In the genomic region with DNA sequence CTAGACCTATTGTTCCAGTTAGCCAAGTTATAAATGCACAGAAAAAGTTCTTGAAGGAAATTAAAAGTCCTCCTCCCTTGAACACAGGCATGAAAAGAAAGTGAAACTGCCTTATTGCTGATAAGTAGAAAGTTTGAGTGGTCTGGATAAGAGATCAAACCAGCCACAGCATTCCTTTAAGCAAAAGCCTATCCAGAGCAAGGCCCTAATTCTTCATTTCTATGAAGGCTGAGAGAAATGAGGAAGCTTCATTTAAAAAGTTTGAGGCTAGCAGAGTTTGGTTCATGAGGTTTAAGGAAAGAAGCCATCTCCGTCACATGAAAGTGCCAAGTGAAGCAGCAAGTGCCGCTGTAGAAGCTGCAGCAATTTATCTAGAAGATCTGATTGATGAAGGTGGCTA, we compare ENCODE assay signal across 15 cellular contexts. TPM values are rescaled to one million over a fixed set of nuclear protein-coding genes. Genes with fewer than 3 reads are reported as not detected.
A peak's percentile ranks its signal among the peaks of the same experiment; 100 is the strongest.
DNase-seq lines count a peak whose midpoint lies in the region; ATAC-seq and TF ChIP-seq lines count a peak whose summit lies in the region.
"Had no signal": no experiment of that assay in that cellular context is flagged by ENCODE, and none has a peak within 500 bp of the region (broad histone marks: within the 10 kb centered on the region; RNA-seq: fewer than 3 reads in every experiment).

No MANE protein-coding gene starts in this region.

- H3K4me3 Mint-ChIP-seq in activated CD4-positive, alpha-beta T cell treated with anti-CD3 and anti-CD28 coated beads, Interleukin-2, amount 10 ng/mL, durations not matched to agents 7 days and 5 days = peak overlapping the region; percentile 66
- H3K4me3 Mint-ChIP-seq in dendritic cell treated with granulocyte-macrophage colony-stimulating factor and Interleukin-4, amounts not matched to agents 40 ng/mL and 50 ng/mL, for 4 days = no peak overlapping the region

- H3K36me3 ChIP-seq in spleen (no peaks in the 10 kb centered on the region), PC-3 (ENCODE audit: low read depth, low read length) (no peaks in the 10 kb centered on the region)
- H3K36me3 ChIP-seq: esophagus muscularis mucosa had no signal

- H3K4me1 Mint-ChIP-seq in activated CD4-positive, alpha-beta T cell treated with anti-CD3 and anti-CD28 coated beads, Interleukin-2, amount 10 ng/mL, durations not matched to agents 7 days and 5 days = peaks cover 47% of the 10 kb centered on the region
- peaks cover 42% of the 10 kb centered on the region for H3K4me1 Mint-ChIP-seq in dendritic cell treated with granulocyte-macrophage colony-stimulating factor and Interleukin-4, amounts not matched to agents 40 ng/mL and 50 ng/mL, for 4 days (ENCODE audit: low read depth)

- ATAC-seq in PC-3 (no peak), foreskin keratinocyte (no peak)
- ATAC-seq: body of pancreas had no signal

- peak overlapping the region; percentile 92 for H3K27ac Mint-ChIP-seq in activated CD4-positive, alpha-beta T cell treated with anti-CD3 and anti-CD28 coated beads, Interleukin-2, amount 10 ng/mL, durations not matched to agents 7 days and 5 days
- H3K27ac Mint-ChIP-seq in dendritic cell treated with granulocyte-macrophage colony-stimulating factor and Interleukin-4, amounts not matched to agents 40 ng/mL and 50 ng/mL, for 4 days = peak overlapping the region; percentile 60

- H3F3A ChIP-seq in PC-3 (ENCODE audit: low read length, unreplicated experiment) = no peaks in the 10 kb centered on the region

- H3K9me3 Mint-ChIP-seq in activated CD4-positive, alpha-beta T cell treated with anti-CD3 and anti-CD28 coated beads, Interleukin-2, amount 10 ng/mL, durations not matched to agents 7 days and 5 days = peaks cover 5% of the 10 kb centered on the region
- no peaks in the 10 kb centered on the region for H3K9me3 Mint-ChIP-seq in dendritic cell treated with granulocyte-macrophage colony-stimulating factor and Interleukin-4, amounts not matched to agents 40 ng/mL and 50 ng/mL, for 4 days

- H3K27ac ChIP-seq in spleen (peak overlapping the region; percentile 16 to 80 (median 69)), PC-3 (ENCODE audit: low read length) (no peak overlapping the region), foreskin keratinocyte (no peak overlapping the region)
- H3K27ac ChIP-seq: body of pancreas, esophagus muscularis mucosa, PC-9 had no signal

- TF ChIP-seq CTCF in spleen (IDR thresholded peaks at IDR 0.05 in 8 of 11, conservative IDR thresholded peaks at IDR 0.05 in 3 of 11) (no peak), PC-3 (conservative IDR thresholded peaks at IDR 0.05; ENCODE audit: low read depth, low read length) (no peak), foreskin keratinocyte (conservative IDR thresholded peaks at IDR 0.05) (no peak)

- H3K9ac ChIP-seq in PC-3 (ENCODE audit: low read length) = no peak overlapping the region

- H3K4me3 ChIP-seq in spleen (peak overlapping the region in 5 of 8 donors; percentile 2 to 48 (median 13)), PC-3 (ENCODE audit: low read length) (no peak overlapping the region)
- H3K4me3 ChIP-seq: body of pancreas, esophagus muscularis mucosa, PC-9 had no signal

- no peaks in the 10 kb centered on the region for H3K27me3 ChIP-seq in spleen (replicated peaks in 1 of 7)
- H3K27me3 ChIP-seq in PC-3 (ENCODE audit: low read length) = no peaks in the 10 kb centered on the region
- H3K27me3 ChIP-seq in foreskin keratinocyte = no peaks in the 10 kb centered on the region
- H3K27me3 ChIP-seq: body of pancreas, esophagus muscularis mucosa had no signal

- H2AFZ ChIP-seq in PC-3 (ENCODE audit: low read length) = no peak overlapping the region
- H2AFZ ChIP-seq: PC-9 had no signal

- TF ChIP-seq POLR2A in spleen (IDR thresholded peaks at IDR 0.05) = no peak

- H3K9me3 ChIP-seq in spleen (no peaks in the 10 kb centered on the region), PC-3 (ENCODE audit: low read length) (no peaks in the 10 kb centered on the region)
- H3K9me3 ChIP-seq: body of pancreas, esophagus muscularis mucosa had no signal

- no TSS peak for BruUV-seq in PC-3 (replicated peaks; lab: Mats Ljungman, UMichigan)

- peak; percentile 10 for DNase-seq in activated CD4-positive, alpha-beta T cell treated with anti-CD3 and anti-CD28 coated beads, Interleukin-2, amount 10 ng/mL, durations not matched to agents 7 days and 5 days
- no peak for DNase-seq in activated CD4-positive, alpha-beta T cell treated with anti-CD3 and anti-CD28 coated beads, Interleukin-2, amount 50 U/mL, for 4 hours
- DNase-seq in RPMI8226 (peak; percentile 42), spleen (no peak), PC-3 (no peak), foreskin keratinocyte (no peak)
- DNase-seq in effector CD8-positive, alpha-beta T cell (lab: John Stamatoyannopoulos, UW) = no peak
- DNase-seq: ACHN; body of pancreas; H7; NCI-H1092; PC-9; stimulated activated CD4-positive, alpha-beta T cell treated with anti-CD3 and anti-CD28 coated beads, Interleukin-4, amount 100 ng/mL, for 1 hour had no signal

- no peaks in the 10 kb centered on the region for H3K9me2 ChIP-seq in PC-3 (replicated peaks; ENCODE audit: low read length)

- CTCF ChIA-PET in activated CD4-positive, alpha-beta T cell treated with anti-CD3 and anti-CD28 coated beads, Interleukin-2, amount 10 ng/mL, durations not matched to agents 7 days and 5 days (lab: Charles Lee) = interaction anchor here (0.9 to 1.8 kb wide), 6 partner anchors 13 to 74 kb away, joined by 3 to 5 read pairs (median 3); no protein-coding TSS in a partner anchor
- CTCF ChIA-PET in PC-3 (lab: Charles Lee) = no interaction called here

- H3K79me2 ChIP-seq in PC-3 (ENCODE audit: low read length) = peaks cover 20% of the 10 kb centered on the region

- intact Hi-C loops in dendritic cell treated with granulocyte-macrophage colony-stimulating factor and Interleukin-4, amounts not matched to agents 40 ng/mL and 50 ng/mL, for 4 days (cut with micrococcal nuclease) = loop anchor here (5.0 to 10.0 kb wide), 5 partner anchors 71 to 584 kb away; partner anchors contain the start of genes BCL10 and CTBS
- intact Hi-C loops in spleen (cut with DNase I; ENCODE audit: low total_unique reads) = no loop called here
- intact Hi-C loops in PC-3 (cut with micrococcal nuclease) = loop anchor here (10.0 kb wide), 1 partner anchor 142 kb away; no protein-coding TSS in a partner anchor

- H3K4me2 ChIP-seq in PC-3 (ENCODE audit: low read length) = no peak overlapping the region
- H3K4me2 ChIP-seq: PC-9 had no signal

- WGBS in spleen, 5 donors = 20 to 51% (median 30%) methylated on average over 2 of the region's 2 CpGs

- H3K36me3 Mint-ChIP-seq in activated CD4-positive, alpha-beta T cell treated with anti-CD3 and anti-CD28 coated beads, Interleukin-2, amount 10 ng/mL, durations not matched to agents 7 days and 5 days (ENCODE audit: low read depth) = no peaks in the 10 kb centered on the region
- H3K36me3 Mint-ChIP-seq in dendritic cell treated with granulocyte-macrophage colony-stimulating factor and Interleukin-4, amounts not matched to agents 40 ng/mL and 50 ng/mL, for 4 days (ENCODE audit: low read depth) = peaks cover 6% of the 10 kb centered on the region

- no peaks in the 10 kb centered on the region for H3K27me3 Mint-ChIP-seq in activated CD4-positive, alpha-beta T cell treated with anti-CD3 and anti-CD28 coated beads, Interleukin-2, amount 10 ng/mL, durations not matched to agents 7 days and 5 days
- no peaks in the 10 kb centered on the region for H3K27me3 Mint-ChIP-seq in dendritic cell treated with granulocyte-macrophage colony-stimulating factor and Interleukin-4, amounts not matched to agents 40 ng/mL and 50 ng/mL, for 4 days

- POLR2A ChIA-PET in activated CD4-positive, alpha-beta T cell treated with anti-CD3 and anti-CD28 coated beads, Interleukin-2, amount 10 ng/mL, durations not matched to agents 7 days and 5 days (lab: Charles Lee) = no interaction called here
- POLR2A ChIA-PET in PC-3 (lab: Charles Lee; ENCODE audit: unreplicated experiment) = interaction anchor here (0.6 kb wide), 1 partner anchor 616 kb away, joined by 6 read pairs; no protein-coding TSS in a partner anchor

- no peaks in the 10 kb centered on the region; the same call in 1 of the 2 replicates for H4K20me1 ChIP-seq in PC-3 (ENCODE audit: low read length)

- H3K4me1 ChIP-seq in spleen (peaks cover 11 to 51% (median 34%) of the 10 kb centered on the region in 6 donors), PC-3 (ENCODE audit: insufficient read depth, low read length) (peaks cover 27% of the 10 kb centered on the region), foreskin keratinocyte (peaks cover 11% of the 10 kb centered on the region)

RNA-seq across cellular contexts. Expression of gene SSX2IP, which starts 2.7 kb away (rescaled TPM):
- total RNA-seq in activated CD4-positive, alpha-beta T cell treated with anti-CD3 and anti-CD28 coated beads, Interleukin-2, amount 10 ng/mL, durations not matched to agents 7 days and 5 days = 10 to 100 TPM; 19.1 to 19.9 TPM
- total RNA-seq in spleen (10 to 100 TPM in 3 of 7 donors, 1 to 10 TPM in 4; 8.0 to 14.2 (median 9.5) TPM), PC-3 (2014; rRNA removed) (22.8 and 28.0 TPM in 2 replicates), foreskin keratinocyte (19.5 TPM in 2 replicates)
- polyA plus RNA-seq in spleen (1 to 10 TPM; 2.8 to 4.1 (median 3.8) TPM), foreskin keratinocyte (4.2 and 5.3 TPM in 2 replicates)

Comparison
In these comparisons a context has a peak if more than half of its experiments do, and no peak if none do; other contexts are left out.
1. DNase-seq: peak in activated CD4-positive, alpha-beta T cell treated with anti-CD3 and anti-CD28 coated beads, Interleukin-2, amount 10 ng/mL, durations not matched to agents 7 days and 5 days (single experiment) and RPMI8226 (single experiment); none in activated CD4-positive, alpha-beta T cell treated with anti-CD3 and anti-CD28 coated beads, Interleukin-2, amount 50 U/mL, for 4 hours (0 of 2), spleen (single experiment), effector CD8-positive, alpha-beta T cell (single experiment), PC-3 (single experiment) and foreskin keratinocyte (0 of 2).
2. H3K27ac ChIP-seq: peak in spleen (8 of 8); none in PC-3 (single experiment) and foreskin keratinocyte (single experiment).